ENCODE assay signal across 9 cellular contexts in genomic region chr1:99808391-99809115, GRCh38. TPM values are rescaled to one million over a fixed set of nuclear protein-coding genes. Genes with fewer than 3 reads are reported as not detected.
DNase-seq lines count a peak whose midpoint lies in the region; ATAC-seq and TF ChIP-seq lines count a peak whose summit lies in the region.
"Had no signal": no experiment of that assay in that cellular context is flagged by ENCODE, and none has a peak within 500 bp of the region (broad histone marks: within the 10 kb centered on the region; RNA-seq: fewer than 3 reads in every experiment).

No MANE protein-coding gene starts in this region.

- no peaks in the 10 kb centered on the region for H3K9me3 ChIP-seq in H9 (ENCODE audit: control insufficient read depth, low read depth, low read length)
- H3K9me3 ChIP-seq in OCI-LY1 (ENCODE audit: low read length): no peaks in the 10 kb centered on the region
- H3K9me3 ChIP-seq in body of pancreas: no peaks in the 10 kb centered on the region
- no peaks in the 10 kb centered on the region for H3K9me3 ChIP-seq in iPS-18a (ENCODE audit: control insufficient read depth, low read depth, low read length)
- no peaks in the 10 kb centered on the region for H3K9me3 ChIP-seq in skeletal muscle satellite cell (replicated peaks; ENCODE audit: low read length)

- peak overlapping the region; percentile 13 for H3K18ac ChIP-seq in H9 (ENCODE audit: insufficient read length, low read depth, low read length)

- H3K9ac ChIP-seq in H9 (ENCODE audit: extremely low read depth, insufficient read length, low read length) (no peak overlapping the region), KMS-11 (no peak overlapping the region; the same call in 1 of the 2 replicates), OCI-LY1 (ENCODE audit: low read length) (no peak overlapping the region), iPS-18a (ENCODE audit: low read length) (peak overlapping the region; percentile 4), skeletal muscle satellite cell (ENCODE audit: low read depth, low read length) (peak overlapping the region; percentile 59)

- H3K36me3 Mint-ChIP-seq in H9 (ENCODE audit: insufficient read depth in 1 of 3, low read depth in 3 of 3): no peaks in the 10 kb centered on the region
- H3K36me3 Mint-ChIP-seq: IgD-negative memory B cell had no signal

- peak overlapping the region; percentile 66 for H2AFZ ChIP-seq in H9 (ENCODE audit: low read length)
- peak overlapping the region; percentile 23; the same call in 1 of the 2 replicates for H2AFZ ChIP-seq in KMS-11 (ENCODE audit: low read depth)
- no peak overlapping the region for H2AFZ ChIP-seq in OCI-LY1 (ENCODE audit: low read length)

- H3K27me3 Mint-ChIP-seq in H9 (ENCODE audit: low read depth): 0 out of 2 replicates have a peak, but pooled peaks cover 4% of the 10 kb centered on the region

- TF ChIP-seq CTCF in 22Rv1 (IDR thresholded peaks at IDR 0.05) (peak; percentile 74), H9 (conservative IDR thresholded peaks at IDR 0.05) (peak; percentile 80), KMS-11 (conservative IDR thresholded peaks at IDR 0.05; ENCODE audit: low read depth, low read length) (peak; percentile 70), OCI-LY1 (IDR thresholded peaks at IDR 0.05; ENCODE audit: low read length) (peak; percentile 71), body of pancreas (IDR thresholded peaks at IDR 0.05) (peak; percentile 46 to 82 (median 74))

- no peak overlapping the region for H3T11ph ChIP-seq in H9 (ENCODE audit: low read length)

- no peak overlapping the region for H3K56ac ChIP-seq in H9 (ENCODE audit: insufficient read length, low read depth, low read length)

- H3K4me1 Mint-ChIP-seq in H9: peaks cover 0 to 8% of the 10 kb centered on the region in 2 experiments; a peak in 2 of 4 replicates

- no peaks in the 10 kb centered on the region for H3K9me3 Mint-ChIP-seq in H9
- H3K9me3 Mint-ChIP-seq: IgD-negative memory B cell had no signal

- TF ChIP-seq POLR2A in body of pancreas (IDR thresholded peaks at IDR 0.05): no peak

- H3K79me2 ChIP-seq in H9 (ENCODE audit: insufficient read depth, low read length) (no peaks in the 10 kb centered on the region), KMS-11 (ENCODE audit: insufficient read depth, low read depth) (no peaks in the 10 kb centered on the region), OCI-LY1 (ENCODE audit: insufficient read depth, low read length) (no peaks in the 10 kb centered on the region)

- no peak overlapping the region for H2BK20ac ChIP-seq in H9 (ENCODE audit: low read depth, low read length, poor library complexity, severe bottlenecking)

- no peaks in the 10 kb centered on the region for H4K20me1 ChIP-seq in H9 (ENCODE audit: control insufficient read depth, insufficient read depth, insufficient read length)
- H4K20me1 ChIP-seq in KMS-11 (ENCODE audit: insufficient read depth): no peaks in the 10 kb centered on the region
- H4K20me1 ChIP-seq in OCI-LY1 (ENCODE audit: insufficient read depth, low read length): no peaks in the 10 kb centered on the region

- H3K36me3 ChIP-seq in KMS-11 (ENCODE audit: insufficient read depth) (no peaks in the 10 kb centered on the region), OCI-LY1 (ENCODE audit: insufficient read depth, low read length) (no peaks in the 10 kb centered on the region), body of pancreas (replicated peaks in 1 of 2; ENCODE audit: insufficient read depth in 1 of 2, low read depth in 2 of 2) (no peaks in the 10 kb centered on the region), iPS-18a (ENCODE audit: control insufficient read depth, low read depth, low read length) (no peaks in the 10 kb centered on the region), skeletal muscle satellite cell (ENCODE audit: insufficient read depth, low read length) (no peaks in the 10 kb centered on the region)

- H2BK15ac ChIP-seq in H9 (ENCODE audit: low read depth, low read length): no peak overlapping the region

- H3K4me3 ChIP-seq in KMS-11 (IDR thresholded peaks at IDR 0.05; ENCODE audit: insufficient read depth, low read depth, low read length) (no peak overlapping the region), OCI-LY1 (ENCODE audit: low read depth, low read length, poor library complexity, severe bottlenecking) (no peak overlapping the region), body of pancreas (no peak overlapping the region), iPS-18a (ENCODE audit: low read length) (no peak overlapping the region), skeletal muscle satellite cell (ENCODE audit: low read length) (peak overlapping the region; percentile 6)

- ATAC-seq in body of pancreas: peak; percentile 85

- H3K9me2 ChIP-seq in OCI-LY1 (ENCODE audit: low read depth, low read length): no peaks in the 10 kb centered on the region

- H3K4ac ChIP-seq in H9 (ENCODE audit: low read depth, low read length): no peak overlapping the region

- H4K8ac ChIP-seq in H9 (replicated peaks; ENCODE audit: insufficient read length, low read depth, low read length): no peak overlapping the region

- no peak overlapping the region for H2BK12ac ChIP-seq in H9 (ENCODE audit: insufficient read length, low read depth, low read length)

- H3K23ac ChIP-seq in H9 (ENCODE audit: insufficient read length, low read depth, low read length): no peak overlapping the region

- no peaks in the 10 kb centered on the region for H3F3A ChIP-seq in OCI-LY1 (ENCODE audit: insufficient read depth, low read length)

- H3K27me3 ChIP-seq in H9 (ENCODE audit: insufficient read depth, low read length) (no peaks in the 10 kb centered on the region), KMS-11 (ENCODE audit: insufficient read depth, low read depth) (no peaks in the 10 kb centered on the region), OCI-LY1 (ENCODE audit: insufficient read depth, low read length) (no peaks in the 10 kb centered on the region), body of pancreas (no peaks in the 10 kb centered on the region), iPS-18a (ENCODE audit: control insufficient read depth, insufficient read depth, low read length) (no peaks in the 10 kb centered on the region), skeletal muscle satellite cell (ENCODE audit: control insufficient read depth, insufficient read depth, low read length) (peaks cover 38% of the 10 kb centered on the region)

- H4K91ac ChIP-seq in H9 (ENCODE audit: insufficient read length, low read depth, low read length): no peak overlapping the region

- no peaks in the 10 kb centered on the region for H3K4me1 ChIP-seq in H9 (ENCODE audit: insufficient read depth, low read length)
- H3K4me1 ChIP-seq in KMS-11 (ENCODE audit: low read depth, poor library complexity, severe bottlenecking): peaks cover 9% of the 10 kb centered on the region
- H3K4me1 ChIP-seq in OCI-LY1 (ENCODE audit: insufficient read depth, low read length, severe bottlenecking): peaks cover 13% of the 10 kb centered on the region
- peaks cover 6% of the 10 kb centered on the region for H3K4me1 ChIP-seq in body of pancreas
- H3K4me1 ChIP-seq in iPS-18a (ENCODE audit: control insufficient read depth, low read depth, low read length): peaks cover 4% of the 10 kb centered on the region
- peaks cover 9% of the 10 kb centered on the region for H3K4me1 ChIP-seq in skeletal muscle satellite cell (ENCODE audit: control insufficient read depth, insufficient read depth, low read length)

- intact Hi-C loops in body of pancreas (cut with DNase I): loop anchor here (5.0 kb wide), 1 partner anchor 1059 kb away; no protein-coding TSS in a partner anchor

- H3K27ac ChIP-seq in 22Rv1 (no peak overlapping the region), H9 (ENCODE audit: insufficient read length, low read depth, low read length) (no peak overlapping the region), KMS-11 (no peak overlapping the region), OCI-LY1 (ENCODE audit: low read depth, low read length, poor library complexity, severe bottlenecking) (no peak overlapping the region), body of pancreas (no peak overlapping the region), iPS-18a (ENCODE audit: low read length) (no peak overlapping the region)

- H3K79me1 ChIP-seq in H9 (ENCODE audit: insufficient read depth, low read depth, low read length, poor library complexity, severe bottlenecking): no peaks in the 10 kb centered on the region

- peak overlapping the region in 1 of 3 experiments; percentile 71; a peak in 2 of 7 replicates for H3K27ac Mint-ChIP-seq in H9
- H3K27ac Mint-ChIP-seq: IgD-negative memory B cell had no signal

- DNase-seq in GDM1 (lab: John Stamatoyannopoulos, UW): peak; percentile 49
- peak; percentile 37 for DNase-seq in H9
- DNase-seq in body of pancreas: peak in 2 of 4 donors; percentile 28 to 52

- H2AK5ac ChIP-seq in H9 (ENCODE audit: insufficient read length, low read length): no peak overlapping the region

- H4K5ac ChIP-seq in H9 (ENCODE audit: insufficient read length, low read depth, low read length): no peak overlapping the region

- no peak overlapping the region for H3K14ac ChIP-seq in H9 (ENCODE audit: insufficient read depth, low read length)

- H3K4me3 Mint-ChIP-seq in H9: no peak overlapping the region
- H3K4me3 Mint-ChIP-seq: IgD-negative memory B cell had no signal

- H3K23me2 ChIP-seq in H9 (ENCODE audit: insufficient read length, low read depth, low read length, poor library complexity, severe bottlenecking): no peaks in the 10 kb centered on the region

- H2BK120ac ChIP-seq in H9 (ENCODE audit: low read depth, low read length, poor library complexity, severe bottlenecking): no peak overlapping the region

- no CpG with 5 or more reads among the region's 7 CpGs for WGBS in H9 (ENCODE audit: extremely low coverage, insufficient read length, low lambda C conversion rate)
- 11 to 12% methylated on average over 7 of the region's 7 CpGs for WGBS in body of pancreas, 2 donors

- H2BK5ac ChIP-seq in H9 (ENCODE audit: insufficient read length, low read length): no peak overlapping the region

- no peak overlapping the region for H3K4me2 ChIP-seq in H9 (ENCODE audit: insufficient read depth, insufficient read length, low read length)
- H3K4me2 ChIP-seq in KMS-11: peak overlapping the region; percentile 26; the same call in 1 of the 2 replicates
- H3K4me2 ChIP-seq in OCI-LY1 (ENCODE audit: low read length): peak overlapping the region; percentile 22; the same call in 1 of the 2 replicates
- peak overlapping the region; percentile 66 for H3K4me2 ChIP-seq in skeletal muscle satellite cell (ENCODE audit: low read length)

RNA-seq across cellular contexts. Expression of gene AGL, which starts 41.6 kb away (rescaled TPM):
- total RNA-seq in H9 (2021): 23.7 and 24.0 TPM in 2 replicates
- total RNA-seq in body of pancreas: 10 to 100 TPM in 1 of 2 donors, 1 to 10 TPM in 1; 6.3 to 10.4 TPM
- 7.4 and 7.6 TPM in 2 replicates for total RNA-seq in skeletal muscle satellite cell (2012; rRNA removed)

RNA-seq across cellular contexts. Expression of gene FRRS1, which starts 42.1 kb away (rescaled TPM):
- 4.6 and 5.6 TPM in 2 replicates for total RNA-seq in H9 (2021)
- total RNA-seq in body of pancreas: 1 to 10 TPM; 2.0 to 2.3 TPM
- 11.2 and 11.4 TPM in 2 replicates for total RNA-seq in skeletal muscle satellite cell (2012; rRNA removed)

Comparison
In these comparisons a context has a peak if more than half of its experiments do, and no peak if none do; other contexts are left out.
1. H3K9ac ChIP-seq: peak in iPS-18a (single experiment) and skeletal muscle satellite cell (single experiment); none in H9 (single experiment), KMS-11 (single experiment) and OCI-LY1 (single experiment).
2. Peak in every context shown above with its lines, with median percentiles within 50 percentile points of each other: CTCF ChIP-seq.